8 cellular contexts compared by ENCODE assay signal in the genomic region with DNA sequence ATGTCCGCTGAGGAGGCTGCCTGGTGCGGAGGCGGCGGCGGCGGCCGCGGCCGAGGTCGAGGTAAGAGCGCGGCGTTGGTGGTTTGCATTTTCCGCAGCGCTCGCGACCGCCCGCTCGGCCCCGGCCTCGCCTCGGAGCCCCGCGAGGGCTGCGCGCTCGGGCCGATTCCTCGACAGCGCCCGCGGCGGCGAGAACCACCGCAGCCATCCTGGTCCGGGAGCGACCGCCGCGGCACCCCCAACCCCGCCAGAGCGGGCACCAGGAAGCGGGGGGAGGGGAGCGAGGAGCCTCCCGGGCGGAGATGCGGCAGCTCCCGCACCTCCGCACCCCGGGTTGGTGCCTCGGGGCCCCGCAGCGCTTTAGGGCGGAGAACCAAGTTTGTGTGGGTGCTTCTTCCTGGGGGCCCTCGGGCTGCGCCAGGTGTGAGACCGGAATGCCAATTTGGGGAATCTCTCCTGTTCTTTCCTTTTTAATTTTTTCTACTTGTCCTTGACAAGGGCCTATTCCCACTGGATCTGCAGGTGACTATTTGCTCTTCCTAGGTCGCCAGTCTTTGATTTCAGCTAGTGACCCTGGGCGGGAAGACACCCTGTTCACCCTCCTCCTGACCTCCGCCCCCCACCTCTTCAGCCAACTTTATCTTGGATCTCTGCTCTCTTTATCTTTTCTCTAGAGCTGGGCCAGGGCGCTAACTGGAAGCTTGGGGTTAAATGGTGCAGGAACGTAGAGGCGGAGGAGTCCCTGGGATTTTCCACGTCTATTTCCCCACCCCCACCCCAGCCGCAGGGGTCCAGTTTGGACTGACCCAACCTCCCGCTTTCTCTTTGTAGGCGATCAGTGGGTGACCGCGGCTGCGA. TPM values are rescaled to one million over a fixed set of nuclear protein-coding genes. Genes with fewer than 3 reads are reported as not detected.
DNase-seq lines count a peak whose midpoint lies in the region; ATAC-seq and TF ChIP-seq lines count a peak whose summit lies in the region.

A gene with protein sequence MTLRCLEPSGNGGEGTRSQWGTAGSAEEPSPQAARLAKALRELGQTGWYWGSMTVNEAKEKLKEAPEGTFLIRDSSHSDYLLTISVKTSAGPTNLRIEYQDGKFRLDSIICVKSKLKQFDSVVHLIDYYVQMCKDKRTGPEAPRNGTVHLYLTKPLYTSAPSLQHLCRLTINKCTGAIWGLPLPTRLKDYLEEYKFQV (plus strand): TSS at position 822 of the 858 bp plus-strand sequence. CDS start 223 bp downstream, outside the sequence.

- peaks cover 4% of the 10 kb centered on the region for H3K36me3 Mint-ChIP-seq in activated naive CD4-positive, alpha-beta T cell treated with anti-CD3 and anti-CD28 coated beads, Interleukin-2, amount 50 U/mL, for 24 hours

- no peaks in the 10 kb centered on the region for H3K27me3 Mint-ChIP-seq in activated naive CD4-positive, alpha-beta T cell treated with anti-CD3 and anti-CD28 coated beads, Interleukin-2, amount 50 U/mL, for 24 hours

- no peak within 1 kb of the TSS for H2AFZ ChIP-seq in OCI-LY1 (ENCODE audit: low read length)

- H3K9me3 ChIP-seq in OCI-LY1 (ENCODE audit: low read length), result no peaks in the 10 kb centered on the region

- intact Hi-C loops in cardiac septum (cut with DNase I), result loop anchor here (1.0 to 5.0 kb wide), 8 partner anchors 105 to 503 kb away; a partner anchor contains a TSS
- intact Hi-C loops in posterior cingulate gyrus (cut with DNase I), result loop anchor here (2.0 to 10.0 kb wide), 3 partner anchors 105 to 403 kb away; a partner anchor contains a TSS

- H3K27me3 ChIP-seq in OCI-LY1 (ENCODE audit: insufficient read depth, low read length), result no peaks in the 10 kb centered on the region

- no peaks in the 10 kb centered on the region for H3K79me2 ChIP-seq in OCI-LY1 (ENCODE audit: insufficient read depth, low read length)

- H3K9me2 ChIP-seq in OCI-LY1 (ENCODE audit: low read depth, low read length), result no peaks in the 10 kb centered on the region

- H3K9ac ChIP-seq in OCI-LY1 (ENCODE audit: low read length), result no peak within 1 kb of the TSS

- peak within 1 kb of the TSS; percentile 94 for H3K4me3 Mint-ChIP-seq in activated naive CD4-positive, alpha-beta T cell treated with anti-CD3 and anti-CD28 coated beads, Interleukin-2, amount 50 U/mL, for 24 hours

- H3K4me1 Mint-ChIP-seq in activated naive CD4-positive, alpha-beta T cell treated with anti-CD3 and anti-CD28 coated beads, Interleukin-2, amount 50 U/mL, for 24 hours, result peaks cover 44% of the 10 kb centered on the region

- H3K27ac ChIP-seq in OCI-LY1 (ENCODE audit: low read depth, low read length, poor library complexity, severe bottlenecking), result no peak within 1 kb of the TSS

- no peak within 1 kb of the TSS for H3K4me3 ChIP-seq in OCI-LY1 (ENCODE audit: low read depth, low read length, poor library complexity, severe bottlenecking)

- H3K4me2 ChIP-seq in OCI-LY1 (ENCODE audit: low read length), result peak within 1 kb of the TSS; percentile 37

- H3K36me3 ChIP-seq in OCI-LY1 (ENCODE audit: insufficient read depth, low read length), result no peaks in the 10 kb centered on the region

- peak; percentile 3 for ATAC-seq in GM21717 (IDR thresholded peaks at IDR 0.05; ENCODE audit: unreplicated experiment)

- no peaks in the 10 kb centered on the region for H3F3A ChIP-seq in OCI-LY1 (ENCODE audit: insufficient read depth, low read length)

- no peak for TF ChIP-seq CTCF in OCI-LY1 (IDR thresholded peaks at IDR 0.05; ENCODE audit: low read length)

- peak within 1 kb of the TSS; percentile 95 for H3K27ac Mint-ChIP-seq in activated naive CD4-positive, alpha-beta T cell treated with anti-CD3 and anti-CD28 coated beads, Interleukin-2, amount 50 U/mL, for 24 hours

- H3K9me3 Mint-ChIP-seq in activated naive CD4-positive, alpha-beta T cell treated with anti-CD3 and anti-CD28 coated beads, Interleukin-2, amount 50 U/mL, for 24 hours, result no peaks in the 10 kb centered on the region

- H3K4me1 ChIP-seq in OCI-LY1 (ENCODE audit: insufficient read depth, low read length, severe bottlenecking), result peaks cover 19% of the 10 kb centered on the region

- DNase-seq in AG08396 (ENCODE audit: low spot score), result peak; percentile 62
- no peak for DNase-seq in cardiac septum (ENCODE audit: low spot score)
- peak in 6 of 10 donors; percentile 7 to 81 (median 20) for DNase-seq in posterior cingulate gyrus
- no peak for DNase-seq in NCI-H2196 (lab: John Stamatoyannopoulos, UW; ENCODE audit: unreplicated experiment)
- DNase-seq in putamen (ENCODE audit: low spot score), result no peak

- no peaks in the 10 kb centered on the region for H4K20me1 ChIP-seq in OCI-LY1 (ENCODE audit: insufficient read depth, low read length)

RNA-seq across cellular contexts. Expression of the gene that starts here (rescaled TPM):
- total RNA-seq in cardiac septum, result 40.3 TPM

Comparison
In these comparisons a context has a peak if more than half of its experiments do, and no peak if none do; other contexts are left out.
1. DNase-seq: peak in AG08396 (single experiment) and posterior cingulate gyrus (6 of 10); none in cardiac septum (single experiment), NCI-H2196 (single experiment) and putamen (single experiment).